ENCODE assay signal across 1 cellular context in genomic region chr13:30334663-30335386, GRCh38.
A peak's percentile ranks its signal among the peaks of the same experiment; 100 is the strongest.
TF ChIP-seq lines count a peak whose summit lies in the region.

No MANE protein-coding gene starts in this region.

TF ChIP-seq in HepG2, 621 proteins besides CTCF, POLR2A, EP300 and RAD21 (continued from another document and continues in another):
- TF ChIP-seq, protein P1, sequence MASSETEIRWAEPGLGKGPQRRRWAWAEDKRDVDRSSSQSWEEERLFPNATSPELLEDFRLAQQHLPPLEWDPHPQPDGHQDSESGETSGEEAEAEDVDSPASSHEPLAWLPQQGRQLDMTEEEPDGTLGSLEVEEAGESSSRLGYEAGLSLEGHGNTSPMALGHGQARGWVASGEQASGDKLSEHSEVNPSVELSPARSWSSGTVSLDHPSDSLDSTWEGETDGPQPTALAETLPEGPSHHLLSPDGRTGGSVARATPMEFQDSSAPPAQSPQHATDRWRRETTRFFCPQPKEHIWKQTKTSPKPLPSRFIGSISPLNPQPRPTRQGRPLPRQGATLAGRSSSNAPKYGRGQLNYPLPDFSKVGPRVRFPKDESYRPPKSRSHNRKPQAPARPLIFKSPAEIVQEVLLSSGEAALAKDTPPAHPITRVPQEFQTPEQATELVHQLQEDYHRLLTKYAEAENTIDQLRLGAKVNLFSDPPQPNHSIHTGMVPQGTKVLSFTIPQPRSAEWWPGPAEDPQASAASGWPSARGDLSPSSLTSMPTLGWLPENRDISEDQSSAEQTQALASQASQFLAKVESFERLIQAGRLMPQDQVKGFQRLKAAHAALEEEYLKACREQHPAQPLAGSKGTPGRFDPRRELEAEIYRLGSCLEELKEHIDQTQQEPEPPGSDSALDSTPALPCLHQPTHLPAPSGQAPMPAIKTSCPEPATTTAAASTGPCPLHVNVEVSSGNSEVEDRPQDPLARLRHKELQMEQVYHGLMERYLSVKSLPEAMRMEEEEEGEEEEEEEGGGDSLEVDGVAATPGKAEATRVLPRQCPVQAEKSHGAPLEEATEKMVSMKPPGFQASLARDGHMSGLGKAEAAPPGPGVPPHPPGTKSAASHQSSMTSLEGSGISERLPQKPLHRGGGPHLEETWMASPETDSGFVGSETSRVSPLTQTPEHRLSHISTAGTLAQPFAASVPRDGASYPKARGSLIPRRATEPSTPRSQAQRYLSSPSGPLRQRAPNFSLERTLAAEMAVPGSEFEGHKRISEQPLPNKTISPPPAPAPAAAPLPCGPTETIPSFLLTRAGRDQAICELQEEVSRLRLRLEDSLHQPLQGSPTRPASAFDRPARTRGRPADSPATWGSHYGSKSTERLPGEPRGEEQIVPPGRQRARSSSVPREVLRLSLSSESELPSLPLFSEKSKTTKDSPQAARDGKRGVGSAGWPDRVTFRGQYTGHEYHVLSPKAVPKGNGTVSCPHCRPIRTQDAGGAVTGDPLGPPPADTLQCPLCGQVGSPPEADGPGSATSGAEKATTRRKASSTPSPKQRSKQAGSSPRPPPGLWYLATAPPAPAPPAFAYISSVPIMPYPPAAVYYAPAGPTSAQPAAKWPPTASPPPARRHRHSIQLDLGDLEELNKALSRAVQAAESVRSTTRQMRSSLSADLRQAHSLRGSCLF (CRISPR knock-in tag; IDR thresholded peaks at IDR 0.05; ENCODE audit: borderline replicate concordance) = no peak
- no peak for TF ChIP-seq KLF11 (CRISPR knock-in tag; IDR thresholded peaks at IDR 0.05)
- TF ChIP-seq HOXA3 (CRISPR knock-in tag; IDR thresholded peaks at IDR 0.05) = peak; percentile 66; the same call in 1 of the 2 replicates
- no peak for TF ChIP-seq CC2D1A (CRISPR knock-in tag; IDR thresholded peaks at IDR 0.05)
- TF ChIP-seq ZNF337 (CRISPR knock-in tag; IDR thresholded peaks at IDR 0.05; ENCODE audit: borderline replicate concordance, low read depth) = no peak
- TF ChIP-seq NFYC (CRISPR knock-in tag; IDR thresholded peaks at IDR 0.05) = no peak; the same call in 1 of the 2 replicates
- no peak for TF ChIP-seq ZNF3 (CRISPR knock-in tag; IDR thresholded peaks at IDR 0.05)
- TF ChIP-seq ZNF782 (CRISPR knock-in tag; IDR thresholded peaks at IDR 0.05; ENCODE audit: borderline replicate concordance) = no peak
- TF ChIP-seq ZNF672 (CRISPR knock-in tag; IDR thresholded peaks at IDR 0.05) = no peak
- no peak for TF ChIP-seq POLR2AphosphoS2 (IDR thresholded peaks at IDR 0.05; ENCODE audit: low read depth, low read length)
- no peak for TF ChIP-seq ZNF562 (CRISPR knock-in tag; IDR thresholded peaks at IDR 0.05; ENCODE audit: borderline replicate concordance)
- peak; percentile 52 for TF ChIP-seq GATAD1 (CRISPR knock-in tag; IDR thresholded peaks at IDR 0.05)
- TF ChIP-seq SMC3 (IDR thresholded peaks at IDR 0.05; ENCODE audit: low read length) = peak; percentile 96
- no peak for TF ChIP-seq ZNF777 (CRISPR knock-in tag; IDR thresholded peaks at IDR 0.05)
- TF ChIP-seq ZBTB42 (CRISPR knock-in tag; IDR thresholded peaks at IDR 0.05) = no peak
- peak; percentile 54 for TF ChIP-seq KMT2A (CRISPR knock-in tag; IDR thresholded peaks at IDR 0.05)
- TF ChIP-seq, protein P2, sequence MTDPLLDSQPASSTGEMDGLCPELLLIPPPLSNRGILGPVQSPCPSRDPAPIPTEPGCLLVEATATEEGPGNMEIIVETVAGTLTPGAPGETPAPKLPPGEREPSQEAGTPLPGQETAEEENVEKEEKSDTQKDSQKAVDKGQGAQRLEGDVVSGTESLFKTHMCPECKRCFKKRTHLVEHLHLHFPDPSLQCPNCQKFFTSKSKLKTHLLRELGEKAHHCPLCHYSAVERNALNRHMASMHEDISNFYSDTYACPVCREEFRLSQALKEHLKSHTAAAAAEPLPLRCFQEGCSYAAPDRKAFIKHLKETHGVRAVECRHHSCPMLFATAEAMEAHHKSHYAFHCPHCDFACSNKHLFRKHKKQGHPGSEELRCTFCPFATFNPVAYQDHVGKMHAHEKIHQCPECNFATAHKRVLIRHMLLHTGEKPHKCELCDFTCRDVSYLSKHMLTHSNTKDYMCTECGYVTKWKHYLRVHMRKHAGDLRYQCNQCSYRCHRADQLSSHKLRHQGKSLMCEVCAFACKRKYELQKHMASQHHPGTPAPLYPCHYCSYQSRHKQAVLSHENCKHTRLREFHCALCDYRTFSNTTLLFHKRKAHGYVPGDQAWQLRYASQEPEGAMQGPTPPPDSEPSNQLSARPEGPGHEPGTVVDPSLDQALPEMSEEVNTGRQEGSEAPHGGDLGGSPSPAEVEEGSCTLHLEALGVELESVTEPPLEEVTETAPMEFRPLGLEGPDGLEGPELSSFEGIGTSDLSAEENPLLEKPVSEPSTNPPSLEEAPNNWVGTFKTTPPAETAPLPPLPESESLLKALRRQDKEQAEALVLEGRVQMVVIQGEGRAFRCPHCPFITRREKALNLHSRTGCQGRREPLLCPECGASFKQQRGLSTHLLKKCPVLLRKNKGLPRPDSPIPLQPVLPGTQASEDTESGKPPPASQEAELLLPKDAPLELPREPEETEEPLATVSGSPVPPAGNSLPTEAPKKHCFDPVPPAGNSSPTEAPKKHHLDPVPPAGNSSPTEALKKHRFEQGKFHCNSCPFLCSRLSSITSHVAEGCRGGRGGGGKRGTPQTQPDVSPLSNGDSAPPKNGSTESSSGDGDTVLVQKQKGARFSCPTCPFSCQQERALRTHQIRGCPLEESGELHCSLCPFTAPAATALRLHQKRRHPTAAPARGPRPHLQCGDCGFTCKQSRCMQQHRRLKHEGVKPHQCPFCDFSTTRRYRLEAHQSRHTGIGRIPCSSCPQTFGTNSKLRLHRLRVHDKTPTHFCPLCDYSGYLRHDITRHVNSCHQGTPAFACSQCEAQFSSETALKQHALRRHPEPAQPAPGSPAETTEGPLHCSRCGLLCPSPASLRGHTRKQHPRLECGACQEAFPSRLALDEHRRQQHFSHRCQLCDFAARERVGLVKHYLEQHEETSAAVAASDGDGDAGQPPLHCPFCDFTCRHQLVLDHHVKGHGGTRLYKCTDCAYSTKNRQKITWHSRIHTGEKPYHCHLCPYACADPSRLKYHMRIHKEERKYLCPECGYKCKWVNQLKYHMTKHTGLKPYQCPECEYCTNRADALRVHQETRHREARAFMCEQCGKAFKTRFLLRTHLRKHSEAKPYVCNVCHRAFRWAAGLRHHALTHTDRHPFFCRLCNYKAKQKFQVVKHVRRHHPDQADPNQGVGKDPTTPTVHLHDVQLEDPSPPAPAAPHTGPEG (CRISPR knock-in tag; IDR thresholded peaks at IDR 0.05) = no peak
- no peak for TF ChIP-seq REL (CRISPR knock-in tag; conservative IDR thresholded peaks at IDR 0.05)
- TF ChIP-seq ZNF572 (CRISPR knock-in tag; IDR thresholded peaks at IDR 0.05) = no peak
- no peak for TF ChIP-seq ZNF570 (CRISPR knock-in tag; IDR thresholded peaks at IDR 0.05; ENCODE audit: borderline replicate concordance)
- TF ChIP-seq CREBL2 (CRISPR knock-in tag; IDR thresholded peaks at IDR 0.05; ENCODE audit: borderline replicate concordance) = no peak
- TF ChIP-seq FOSL2 (CRISPR knock-in tag; IDR thresholded peaks at IDR 0.05) = peak; percentile 58
- no peak for TF ChIP-seq SMAD1 (CRISPR knock-in tag; IDR thresholded peaks at IDR 0.05; ENCODE audit: borderline replicate concordance, low read depth)
- no peak for TF ChIP-seq ZNF607 (CRISPR knock-in tag; IDR thresholded peaks at IDR 0.05; ENCODE audit: borderline replicate concordance)
- no peak for TF ChIP-seq ZNF282 (IDR thresholded peaks at IDR 0.05; ENCODE audit: partially characterized antibody)
- no peak for TF ChIP-seq EHMT2 (IDR thresholded peaks at IDR 0.05; ENCODE audit: borderline replicate concordance, low read depth, low read length)
- TF ChIP-seq ZNF7 (CRISPR knock-in tag; IDR thresholded peaks at IDR 0.05) = no peak
- TF ChIP-seq DR1 (CRISPR knock-in tag; IDR thresholded peaks at IDR 0.05) = no peak
- TF ChIP-seq, protein P3, sequence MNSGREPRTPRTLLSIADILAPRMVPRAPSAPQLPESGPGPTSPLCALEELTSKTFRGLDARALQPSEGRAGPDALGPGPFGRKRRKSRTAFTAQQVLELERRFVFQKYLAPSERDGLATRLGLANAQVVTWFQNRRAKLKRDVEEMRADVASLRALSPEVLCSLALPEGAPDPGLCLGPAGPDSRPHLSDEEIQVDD (CRISPR knock-in tag; IDR thresholded peaks at IDR 0.05; ENCODE audit: borderline replicate concordance) = no peak
- no peak for TF ChIP-seq IRX3 (CRISPR knock-in tag; IDR thresholded peaks at IDR 0.05; ENCODE audit: borderline replicate concordance, low read depth)
- no peak for TF ChIP-seq SIN3A (IDR thresholded peaks at IDR 0.05; ENCODE audit: borderline replicate concordance, low read depth, low read length)
- peak; percentile 92; the same call in 1 of the 2 replicates for TF ChIP-seq CBX5 (CRISPR knock-in tag; IDR thresholded peaks at IDR 0.05; ENCODE audit: borderline replicate concordance)
- no peak for TF ChIP-seq MEIS1 (CRISPR knock-in tag; IDR thresholded peaks at IDR 0.05; ENCODE audit: borderline replicate concordance)
- TF ChIP-seq ZNF138 (CRISPR knock-in tag; IDR thresholded peaks at IDR 0.05; ENCODE audit: low read depth) = no peak
- TF ChIP-seq SOX5 (CRISPR knock-in tag; IDR thresholded peaks at IDR 0.05; ENCODE audit: borderline replicate concordance) = peak; percentile 24; the same call in 1 of the 2 replicates
- TF ChIP-seq ZNF780A (CRISPR knock-in tag; IDR thresholded peaks at IDR 0.05) = no peak
- TF ChIP-seq HNRNPK (IDR thresholded peaks at IDR 0.05; ENCODE audit: low read depth, low read length, poor library complexity, severe bottlenecking) = no peak
- TF ChIP-seq, protein P4, sequence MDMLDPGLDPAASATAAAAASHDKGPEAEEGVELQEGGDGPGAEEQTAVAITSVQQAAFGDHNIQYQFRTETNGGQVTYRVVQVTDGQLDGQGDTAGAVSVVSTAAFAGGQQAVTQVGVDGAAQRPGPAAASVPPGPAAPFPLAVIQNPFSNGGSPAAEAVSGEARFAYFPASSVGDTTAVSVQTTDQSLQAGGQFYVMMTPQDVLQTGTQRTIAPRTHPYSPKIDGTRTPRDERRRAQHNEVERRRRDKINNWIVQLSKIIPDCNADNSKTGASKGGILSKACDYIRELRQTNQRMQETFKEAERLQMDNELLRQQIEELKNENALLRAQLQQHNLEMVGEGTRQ (IDR thresholded peaks at IDR 0.05; ENCODE audit: low read depth, low read length) = no peak
- TF ChIP-seq, protein P4 (CRISPR knock-in tag; IDR thresholded peaks at IDR 0.05; ENCODE audit: borderline replicate concordance) = no peak
- peak; percentile 47; the same call in 1 of the 2 replicates for TF ChIP-seq ZNF614 (CRISPR knock-in tag; IDR thresholded peaks at IDR 0.05; ENCODE audit: borderline replicate concordance)
- no peak for TF ChIP-seq DMTF1 (CRISPR knock-in tag; IDR thresholded peaks at IDR 0.05)
- TF ChIP-seq ZNF546 (CRISPR knock-in tag; conservative IDR thresholded peaks at IDR 0.05) = no peak
- TF ChIP-seq YY1 (IDR thresholded peaks at IDR 0.05; ENCODE audit: insufficient read depth, insufficient replicate concordance, low read depth, low read length) = no peak
- TF ChIP-seq FLYWCH1 (CRISPR knock-in tag; IDR thresholded peaks at IDR 0.05) = no peak
- TF ChIP-seq ZNF790 (CRISPR knock-in tag; IDR thresholded peaks at IDR 0.05; ENCODE audit: borderline replicate concordance) = no peak
- no peak for TF ChIP-seq ATM (IDR thresholded peaks at IDR 0.05; ENCODE audit: borderline replicate concordance)
- TF ChIP-seq CHCHD3 (CRISPR knock-in tag; IDR thresholded peaks at IDR 0.05) = no peak
- no peak for TF ChIP-seq ZBTB33 (CRISPR knock-in tag; IDR thresholded peaks at IDR 0.05)
- TF ChIP-seq ZFP41 (CRISPR knock-in tag; IDR thresholded peaks at IDR 0.05; ENCODE audit: borderline replicate concordance) = no peak
- TF ChIP-seq PHF5A (CRISPR knock-in tag; IDR thresholded peaks at IDR 0.05; ENCODE audit: low read depth, unreplicated experiment) = no peak
- TF ChIP-seq KLF13 (CRISPR knock-in tag; IDR thresholded peaks at IDR 0.05) = no peak
- no peak for TF ChIP-seq ZNF557 (CRISPR knock-in tag; IDR thresholded peaks at IDR 0.05)
- no peak for TF ChIP-seq ZC3H13 (CRISPR knock-in tag; IDR thresholded peaks at IDR 0.05)
- no peak for TF ChIP-seq ZBTB21 (CRISPR knock-in tag; IDR thresholded peaks at IDR 0.05)
